ENCODE assay signal across 14 cellular contexts in the genomic region with DNA sequence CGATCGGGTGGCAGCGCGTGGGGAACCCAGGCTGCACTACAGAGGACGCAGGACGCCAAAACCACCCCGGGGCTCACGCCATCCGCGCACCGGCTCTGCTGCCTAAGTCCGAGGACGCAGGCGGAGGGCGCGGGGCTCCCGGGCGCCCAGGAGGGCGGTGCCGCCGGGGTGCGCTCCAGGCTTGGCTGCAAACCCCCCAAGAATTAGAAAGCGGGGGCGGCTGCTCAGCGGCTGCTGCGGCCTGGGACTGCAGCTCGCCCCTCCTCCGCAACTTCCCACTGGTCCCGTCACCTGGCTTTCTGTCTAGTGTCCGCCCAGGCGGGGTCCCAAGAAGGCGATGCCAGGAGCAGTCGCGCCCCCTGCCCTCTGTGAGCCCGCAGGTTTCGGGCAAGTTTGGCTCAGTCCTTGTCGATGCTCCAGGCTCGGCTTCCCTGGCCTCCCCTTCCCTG. TPM values are rescaled to one million over a fixed set of nuclear protein-coding genes. Genes with fewer than 3 reads are reported as not detected.
DNase-seq lines count a peak whose midpoint lies in the region; ATAC-seq, FAIRE-seq and TF ChIP-seq lines count a peak whose summit lies in the region.
"Had no signal": no experiment of that assay in that cellular context is flagged by ENCODE, and none has a peak within 500 bp of the region (broad histone marks: within the 10 kb centered on the region; RNA-seq: fewer than 3 reads in every experiment).

No MANE protein-coding gene starts in this region.

- H3K36me3 Mint-ChIP-seq in Caco-2 (ENCODE audit: insufficient read depth, unreplicated experiment): no peaks in the 10 kb centered on the region
- H3K36me3 Mint-ChIP-seq: stimulated activated naive B cell treated with anti-CD40 and anti-IgM and Interleukin-4, amounts not matched to agents 10 μg/mL and 1 μg/mL and 100 μg/mL, for 72 hours had no signal

- TF ChIP-seq CTCF in liver (IDR thresholded peaks at IDR 0.05; ENCODE audit: low read depth, low read length, missing input control): no peak
- no peak for TF ChIP-seq CTCF in HepG2 (CRISPR knock-in tag; IDR thresholded peaks at IDR 0.05)
- no peak for TF ChIP-seq CTCF in Caco-2 (IDR thresholded peaks at IDR 0.05; ENCODE audit: insufficient read depth in 1 of 2, low read depth in 1 of 2, low read length in 1 of 2, severe bottlenecking in 1 of 2, unreplicated experiment in 1 of 2)
- TF ChIP-seq CTCF in GM13977 (IDR thresholded peaks at IDR 0.05; ENCODE audit: extremely low read depth, insufficient read depth, missing control alignments): no peak

- FAIRE-seq in HepG2 (lab: Jason Lieb, UNC): no peak

- no peak for DNase-seq in HepG2 (ENCODE audit: low spot score)
- peak; percentile 75 for DNase-seq in ecto neural progenitor cell (ENCODE audit: low spot score)
- no peak for DNase-seq in RKO (ENCODE audit: low spot score)
- no peak for DNase-seq in Caco-2
- DNase-seq in GM13977 (ENCODE audit: low spot score): no peak
- DNase-seq: activated CD4-positive, alpha-beta T cell treated with anti-CD3 and anti-CD28 coated beads for 4 hours; NCI-H226; stimulated activated naive B cell treated with anti-CD40 and anti-IgM and Interleukin-4, amounts not matched to agents 10 μg/mL and 1 μg/mL and 100 μg/mL, for 72 hours had no signal

- H2AFZ ChIP-seq in HepG2 (ENCODE audit: low read length): no peak overlapping the region

- CTCF ChIA-PET in HepG2 (lab: Yijun Ruan, JAX; ENCODE audit: low intra/inter-chr PET ratio, low total read pairs) (no interaction called here), Caco-2 (lab: Charles Lee) (no interaction called here)

- H3K4me3 ChIP-seq in liver (ENCODE audit: low read depth in 1 of 3, low read length in 3 of 3) (peak overlapping the region in 2 of 3 donors; percentile 47 to 60), HepG2 (replicated peaks in 1 of 3; ENCODE audit: insufficient read depth in 1 of 3, low read depth in 2 of 3, low read length in 3 of 3) (no peak overlapping the region), mesodermal cell (ENCODE audit: extremely low read depth, insufficient read depth, low read length, poor library complexity, severe bottlenecking) (peak overlapping the region; percentile 18), urinary bladder (ENCODE audit: low read depth, low read length) (peak overlapping the region; percentile 61), Caco-2 (ENCODE audit: low read depth, low read length) (no peak overlapping the region)
- H3K4me3 ChIP-seq: BLaER1 had no signal

- WGBS in liver: 4% methylated on average over 38 of the region's 38 CpGs
- 37% methylated on average over 10 of the region's 38 CpGs for WGBS in HepG2 (ENCODE audit: low lambda C conversion rate)
- WGBS in mesodermal cell (ENCODE audit: insufficient coverage in 2 of 2), 2 experiments: 15 to 16% methylated on average over 31 to 36 of the region's 38 CpGs
- WGBS in urinary bladder: 2% methylated on average over 38 of the region's 38 CpGs

- H3K27ac Mint-ChIP-seq in Caco-2 (ENCODE audit: unreplicated experiment): no peak overlapping the region
- H3K27ac Mint-ChIP-seq: activated naive CD4-positive, alpha-beta T cell treated with anti-CD3 and anti-CD28 coated beads, Interleukin-2, amount 50 U/mL, for 72 hours; stimulated activated naive B cell treated with anti-CD40 and anti-IgM and Interleukin-4, amounts not matched to agents 10 μg/mL and 1 μg/mL and 100 μg/mL, for 72 hours had no signal

- H3K9me3 ChIP-seq in liver (ENCODE audit: control insufficient read depth in 4 of 4, low read length in 3 of 4): no peaks in the 10 kb centered on the region
- no peaks in the 10 kb centered on the region for H3K9me3 ChIP-seq in HepG2 (ENCODE audit: low read length)
- no peaks in the 10 kb centered on the region for H3K9me3 ChIP-seq in mesodermal cell (ENCODE audit: control insufficient read depth, low read length)
- H3K9me3 ChIP-seq in Caco-2: no peaks in the 10 kb centered on the region

- ATAC-seq in HepG2: no peak
- ATAC-seq: activated naive CD4-positive, alpha-beta T cell treated with anti-CD3 and anti-CD28 coated beads, Interleukin-2, amount 50 U/mL, for 72 hours; stimulated activated naive B cell treated with anti-CD40 and anti-IgM and Interleukin-4, amounts not matched to agents 10 μg/mL and 1 μg/mL and 100 μg/mL, for 72 hours had no signal

- intact Hi-C loops in HepG2 (cut with micrococcal nuclease; ENCODE audit: unreplicated experiment): no loop called here
- intact Hi-C loops in Caco-2 (cut with micrococcal nuclease; ENCODE audit: unreplicated experiment): no loop called here

- H3K79me2 ChIP-seq in HepG2 (ENCODE audit: insufficient read depth, low read length): no peaks in the 10 kb centered on the region

- no peaks in the 10 kb centered on the region for H3K4me1 Mint-ChIP-seq in Caco-2 (ENCODE audit: low read depth, unreplicated experiment)

- POLR2A ChIA-PET in HepG2 (lab: Yijun Ruan, JAX): no interaction called here
- POLR2A ChIA-PET in Caco-2 (lab: Charles Lee): no interaction called here

- no peak for TF ChIP-seq EP300 in HepG2 (IDR thresholded peaks at IDR 0.05; ENCODE audit: low read depth in 2 of 2, low read length in 2 of 2)
- no peak for TF ChIP-seq EP300 in HepG2 (CRISPR knock-in tag; IDR thresholded peaks at IDR 0.05; ENCODE audit: borderline replicate concordance)

- in situ Hi-C loops in HepG2 (cut with HindIII; ENCODE audit: extremely low pct_ligation_motif_present, low pct_unique_long_range_greater_than_20kb) (no loop called here), GM13977 (cut with MboI; ENCODE audit: low pct_unique_long_range_greater_than_20kb, low sequenced_read_pairs, unreplicated experiment) (no loop called here)

- H3K36me3 ChIP-seq in liver (ENCODE audit: control insufficient read depth in 4 of 4, insufficient read depth in 3 of 4, low read depth in 1 of 4, low read length in 3 of 4) (no peaks in the 10 kb centered on the region), HepG2 (replicated peaks in 1 of 2; ENCODE audit: control insufficient read depth in 1 of 2, insufficient read depth in 2 of 2, low read length in 2 of 2) (no peaks in the 10 kb centered on the region), mesodermal cell (ENCODE audit: control insufficient read depth, insufficient read depth, low read length) (no peaks in the 10 kb centered on the region), urinary bladder (ENCODE audit: insufficient read depth) (no peaks in the 10 kb centered on the region), Caco-2 (ENCODE audit: control insufficient read depth, insufficient read depth, low read length) (no peaks in the 10 kb centered on the region)
- H3K36me3 ChIP-seq: BLaER1 had no signal

- H3K9me3 Mint-ChIP-seq in Caco-2 (ENCODE audit: unreplicated experiment): peaks cover 10% of the 10 kb centered on the region
- H3K9me3 Mint-ChIP-seq: activated naive CD4-positive, alpha-beta T cell treated with anti-CD3 and anti-CD28 coated beads, Interleukin-2, amount 50 U/mL, for 72 hours; stimulated activated naive B cell treated with anti-CD40 and anti-IgM and Interleukin-4, amounts not matched to agents 10 μg/mL and 1 μg/mL and 100 μg/mL, for 72 hours had no signal

- H3K9ac ChIP-seq in liver (ENCODE audit: low read depth in 1 of 2, low read length in 2 of 2): no peak overlapping the region
- no peak overlapping the region for H3K9ac ChIP-seq in HepG2 (ENCODE audit: insufficient read depth, low read depth, low read length)
- H3K9ac ChIP-seq: BLaER1 had no signal

- no peaks in the 10 kb centered on the region for H4K20me1 ChIP-seq in HepG2 (ENCODE audit: insufficient read depth, low read length)
- H4K20me1 ChIP-seq: BLaER1 had no signal

- H3K27ac ChIP-seq in liver (ENCODE audit: low read depth in 1 of 2, low read length in 2 of 2): no peak overlapping the region
- H3K27ac ChIP-seq in HepG2 (ENCODE audit: extremely low read length, insufficient read depth, low read length): no peak overlapping the region
- no peak overlapping the region for H3K27ac ChIP-seq in mesodermal cell (ENCODE audit: low read depth, low read length, severe bottlenecking)
- H3K27ac ChIP-seq in urinary bladder (ENCODE audit: low read depth): peak overlapping the region; percentile 75
- H3K27ac ChIP-seq: BLaER1 had no signal

- TF ChIP-seq POLR2A in HepG2 (IDR thresholded peaks at IDR 0.05; ENCODE audit: insufficient read depth in 1 of 2, low read depth in 2 of 2, low read length in 2 of 2): no peak

- H3K27me3 ChIP-seq in liver (ENCODE audit: control insufficient read depth in 4 of 4, insufficient read depth in 4 of 4, low read length in 3 of 4) (peaks cover 0 to 3% (median under 1%) of the 10 kb centered on the region in 4 donors), HepG2 (ENCODE audit: control insufficient read depth in 1 of 2, insufficient read depth in 2 of 2, low read length in 2 of 2) (peaks cover 0 to 8% of the 10 kb centered on the region in 2 experiments; a peak in 2 of 5 replicates), Caco-2 (replicated peaks; ENCODE audit: control insufficient read depth, insufficient read depth, low read length) (no peaks in the 10 kb centered on the region)
- H3K27me3 ChIP-seq: BLaER1 had no signal

- no peak overlapping the region for H3K4me2 ChIP-seq in HepG2 (ENCODE audit: low read depth, low read length)
- H3K4me2 ChIP-seq: BLaER1 had no signal

- H3K4me1 ChIP-seq in liver (ENCODE audit: control insufficient read depth in 4 of 4, insufficient read depth in 4 of 4, low read length in 3 of 4): peaks cover 0 to 12% (median 0%) of the 10 kb centered on the region in 4 donors
- no peaks in the 10 kb centered on the region for H3K4me1 ChIP-seq in HepG2 (ENCODE audit: insufficient read depth, low read length)
- no peaks in the 10 kb centered on the region for H3K4me1 ChIP-seq in mesodermal cell (ENCODE audit: control insufficient read depth, insufficient read depth, low read length, poor library complexity, severe bottlenecking)
- H3K4me1 ChIP-seq in urinary bladder (ENCODE audit: insufficient read depth): no peaks in the 10 kb centered on the region
- no peaks in the 10 kb centered on the region for H3K4me1 ChIP-seq in Caco-2
- H3K4me1 ChIP-seq: BLaER1 had no signal

- no TSS peak for BruUV-seq in HepG2 (replicated peaks; lab: Mats Ljungman, UMichigan)
- BruUV-seq in Caco-2 (replicated peaks; lab: Mats Ljungman, UMichigan): no TSS peak

- peaks cover 8% of the 10 kb centered on the region for H3K27me3 Mint-ChIP-seq in Caco-2 (ENCODE audit: insufficient read depth, unreplicated experiment)

- no peak overlapping the region for H3K4me3 Mint-ChIP-seq in Caco-2 (ENCODE audit: unreplicated experiment)

- TF ChIP-seq RAD21 in liver (IDR thresholded peaks at IDR 0.05): no peak
- TF ChIP-seq RAD21 in HepG2 (CRISPR knock-in tag; IDR thresholded peaks at IDR 0.05): no peak

RNA-seq across cellular contexts. Expression of a gene that starts 1.7 kb away (rescaled TPM):
- total RNA-seq in liver: under 1 TPM; under 0.01 to 0.08 TPM
- polyA plus RNA-seq in liver: under 1 TPM in 1 of 2 donors, not detected in 1; 0.24 TPM
- not detected in 2 replicates for total RNA-seq in HepG2 (2016; rRNA removed; fragmentation: Illumina TruSeq; extraction: Trizol)
- not detected in 2 replicates for total RNA-seq in HepG2 (2016; cell fraction: cytosol; rRNA removed; fragmentation: Illumina TruSeq; extraction: Trizol; ENCODE audit: low read depth)
- total RNA-seq in HepG2 (2016; cell fraction: insoluble cytoplasmic fraction; rRNA removed; fragmentation: Illumina TruSeq; extraction: Trizol): not detected in 2 replicates
- total RNA-seq in HepG2 (2016; cell fraction: membrane; rRNA removed; fragmentation: Illumina TruSeq; extraction: Trizol): not detected in 2 replicates
- total RNA-seq in HepG2 (2016; cell fraction: nucleus; rRNA removed; fragmentation: Illumina TruSeq; extraction: Trizol): not detected in 2 replicates
- polyA plus RNA-seq in HepG2 (2011; rRNA removed): not detected in 2 replicates
- not detected in 2 replicates for polyA plus RNA-seq in HepG2 (2011; cell fraction: cytosol; rRNA removed)
- 0.23 TPM in 1 of 2 replicates, not detected in the other for polyA plus RNA-seq in HepG2 (2011; cell fraction: nucleus; rRNA removed)
- polyA plus RNA-seq in HepG2 (2012): not detected in 2 replicates
- polyA plus RNA-seq in HepG2 (2016; cell fraction: cytosol; fragmentation: Illumina TruSeq; extraction: Trizol; ENCODE audit: low read depth): not detected in 2 replicates
- polyA plus RNA-seq in HepG2 (2016; cell fraction: insoluble cytoplasmic fraction; fragmentation: Illumina TruSeq; extraction: Trizol; ENCODE audit: low read depth): not detected in 2 replicates
- not detected in 2 replicates for polyA plus RNA-seq in HepG2 (2016; cell fraction: membrane; fragmentation: Illumina TruSeq; extraction: Trizol; ENCODE audit: low read depth)
- not detected in 2 replicates for polyA plus RNA-seq in HepG2 (2016; cell fraction: nucleus; fragmentation: Illumina TruSeq; extraction: Trizol; ENCODE audit: insufficient read depth, low read depth)
- not detected in 2 replicates for polyA minus RNA-seq in HepG2 (2011; rRNA and poly(A)+ RNA removed; ENCODE audit: low replicate concordance)
- polyA minus RNA-seq in HepG2 (2011; cell fraction: cytosol; rRNA and poly(A)+ RNA removed): not detected in 2 replicates
- polyA minus RNA-seq in HepG2 (2011; cell fraction: nucleus; rRNA and poly(A)+ RNA removed): not detected in 2 replicates
- polyA plus RNA-seq in mesodermal cell (2013, experiment 1 of 2): 0.81 TPM
- polyA plus RNA-seq in mesodermal cell (2013, experiment 2 of 2): 0.46 TPM
- total RNA-seq in urinary bladder: 5.0 TPM
- 2.1 TPM for polyA plus RNA-seq in urinary bladder
- total RNA-seq in Caco-2 (2022): 3.1 and 3.9 TPM in 2 replicates
- total RNA-seq: HT1080 had no signal

Comparison
In these comparisons a context has a peak if more than half of its experiments do, and no peak if none do; other contexts are left out.
1. H3K4me3 ChIP-seq: peak in liver (2 of 3), mesodermal cell (single experiment) and urinary bladder (single experiment); none in HepG2 (0 of 3) and Caco-2 (single experiment).